In genomic region chr4:151000747-151001429, GRCh38 we compare ENCODE assay signal across 14 cellular contexts.
"Had no signal": no experiment of that assay in that cellular context is flagged by ENCODE, and none has a peak within 500 bp of the region (broad histone marks: within the 10 kb centered on the region; RNA-seq: fewer than 3 reads in every experiment).

No MANE protein-coding gene starts in this region.

- H3K4me1 ChIP-seq: esophagus squamous epithelium, vagina had no signal

- DNase-seq: activated CD4-positive, alpha-beta T cell treated with anti-CD3 and anti-CD28 coated beads, Interleukin-2, amount 50 U/mL, for 1 hour; activated gamma-delta T cell treated with Interleukin-2 at 50 U/mL for 16 hours; activated T-cell treated with anti-CD3 and anti-CD28 coated beads for 4 hours; amniotic stem cell; effector CD8-positive, alpha-beta T cell; esophagus squamous epithelium; mesenchymal stem cell; occipital lobe; stimulated activated CD4-positive, alpha-beta T cell treated with anti-CD3 and anti-CD28 coated beads, Interleukin-12 subunit alpha, Interleukin-12 subunit beta, amount 100 ng/mL, for 4 hours; stimulated activated CD4-positive, alpha-beta T cell treated with anti-CD3 and anti-CD28 coated beads, Interleukin-2, amount 100 ng/mL, for 24 hours; T-helper 1 cell; T1000 had no signal

- H3K4me3 ChIP-seq: esophagus squamous epithelium, tibial nerve, vagina had no signal

- H3K36me3 ChIP-seq: esophagus squamous epithelium, vagina had no signal

- H3K27ac ChIP-seq: esophagus squamous epithelium, tibial nerve, vagina had no signal

- H3K9me3 ChIP-seq: esophagus squamous epithelium, tibial nerve, vagina had no signal

- H3K27me3 ChIP-seq: esophagus squamous epithelium, tibial nerve, vagina had no signal
